18 cellular contexts compared by ENCODE assay signal in genomic region chr6:144315981-144316865, GRCh38. TPM values are rescaled to one million over a fixed set of nuclear protein-coding genes. Genes with fewer than 3 reads are reported as not detected.
DNase-seq lines count a peak whose midpoint lies in the region; ATAC-seq and TF ChIP-seq lines count a peak whose summit lies in the region.
"Had no signal": no experiment of that assay in that cellular context is flagged by ENCODE, and none has a peak within 500 bp of the region (broad histone marks: within the 10 kb centered on the region; RNA-seq: fewer than 3 reads in every experiment).

No MANE protein-coding gene starts in this region.

- H3K27me3 ChIP-seq in psoas muscle (ENCODE audit: insufficient read depth in 3 of 3, low read length in 2 of 3) = no peaks in the 10 kb centered on the region
- H3K27me3 ChIP-seq: colonic mucosa had no signal

- peaks cover 35% of the 10 kb centered on the region for H3K4me1 ChIP-seq in psoas muscle
- H3K4me1 ChIP-seq: BE2C, colonic mucosa had no signal

- peak overlapping the region; percentile 52 for H3K27ac Mint-ChIP-seq in mesothelial cell of epicardium
- H3K27ac Mint-ChIP-seq: activated naive CD8-positive, alpha-beta T cell treated with anti-CD3 and anti-CD28 coated beads, Interleukin-2, amount 10 ng/mL, durations not matched to agents 7 days and 5 days; stimulated activated memory B cell treated with anti-CD40 and anti-IgM and Interleukin-4, amounts not matched to agents 10 μg/mL and 1 μg/mL and 100 μg/mL, for 72 hours had no signal

- no peaks in the 10 kb centered on the region for H3K9me3 Mint-ChIP-seq in mesothelial cell of epicardium
- H3K9me3 Mint-ChIP-seq: activated naive CD8-positive, alpha-beta T cell treated with anti-CD3 and anti-CD28 coated beads, Interleukin-2, amount 10 ng/mL, durations not matched to agents 7 days and 5 days; stimulated activated memory B cell treated with anti-CD40 and anti-IgM and Interleukin-4, amounts not matched to agents 10 μg/mL and 1 μg/mL and 100 μg/mL, for 72 hours had no signal

- TF ChIP-seq CTCF in mesothelial cell of epicardium (IDR thresholded peaks at IDR 0.05; ENCODE audit: unreplicated experiment) (no peak), psoas muscle (IDR thresholded peaks at IDR 0.05) (no peak)

- H3K4me3 ChIP-seq in psoas muscle = no peak overlapping the region
- H3K4me3 ChIP-seq: colonic mucosa had no signal

- H3K9me3 ChIP-seq in psoas muscle = no peaks in the 10 kb centered on the region
- H3K9me3 ChIP-seq: BE2C, colonic mucosa had no signal

- no peaks in the 10 kb centered on the region for H3K27me3 Mint-ChIP-seq in mesothelial cell of epicardium (ENCODE audit: low read depth)
- H3K27me3 Mint-ChIP-seq: activated naive CD8-positive, alpha-beta T cell treated with anti-CD3 and anti-CD28 coated beads, Interleukin-2, amount 10 ng/mL, durations not matched to agents 7 days and 5 days; stimulated activated memory B cell treated with anti-CD40 and anti-IgM and Interleukin-4, amounts not matched to agents 10 μg/mL and 1 μg/mL and 100 μg/mL, for 72 hours had no signal

- DNase-seq in mesothelial cell of epicardium (ENCODE audit: low spot score in 2 of 2, unreplicated experiment in 2 of 2) (no peak), psoas muscle (no peak), SIG-M5 treated with dmso at 0.1 percent for 504 hours (lab: John Stamatoyannopoulos, UW; ENCODE audit: unreplicated experiment) (no peak), NCI-H510A treated with DMSO at 0.1 percent for 48 hours (lab: John Stamatoyannopoulos, UW) (no peak), AG08395 (ENCODE audit: low spot score) (no peak)
- DNase-seq: activated naive CD8-positive, alpha-beta T cell treated with anti-CD3 and anti-CD28 coated beads, Interleukin-2, amount 10 ng/mL, durations not matched to agents 7 days and 5 days; BE2C; colonic mucosa; GOT3; NCI-H1694; NCI-H774; posterior cingulate gyrus; stimulated activated CD4-positive, alpha-beta T cell treated with anti-CD3 and anti-CD28 coated beads, Interleukin-1b, Interleukin-23, amount 100 ng/mL, for 48 hours had no signal

- WGBS in psoas muscle, 3 donors = 86 to 92% (median 86%) methylated on average over 6 of the region's 6 CpGs

- peaks cover 41% of the 10 kb centered on the region for H3K4me1 Mint-ChIP-seq in mesothelial cell of epicardium

- H3K4me3 Mint-ChIP-seq in mesothelial cell of epicardium = no peak overlapping the region
- H3K4me3 Mint-ChIP-seq: activated naive CD8-positive, alpha-beta T cell treated with anti-CD3 and anti-CD28 coated beads, Interleukin-2, amount 10 ng/mL, durations not matched to agents 7 days and 5 days; stimulated activated memory B cell treated with anti-CD40 and anti-IgM and Interleukin-4, amounts not matched to agents 10 μg/mL and 1 μg/mL and 100 μg/mL, for 72 hours had no signal

- intact Hi-C loops in psoas muscle (cut with DNase I) = no loop called here

- ATAC-seq in GM18498 (IDR thresholded peaks at IDR 0.05; ENCODE audit: unreplicated experiment) (peak; percentile 57), GM21390 (IDR thresholded peaks at IDR 0.05; ENCODE audit: unreplicated experiment) (peak; percentile 49), HG03175 (IDR thresholded peaks at IDR 0.05; ENCODE audit: unreplicated experiment) (peak; percentile 71), psoas muscle (no peak)
- ATAC-seq: stimulated activated memory B cell treated with anti-CD40 and anti-IgM and Interleukin-4, amounts not matched to agents 10 μg/mL and 1 μg/mL and 100 μg/mL, for 72 hours had no signal

- no peaks in the 10 kb centered on the region for H3K36me3 ChIP-seq in psoas muscle (ENCODE audit: insufficient read depth in 1 of 2, low read depth in 1 of 2)
- H3K36me3 ChIP-seq: BE2C, colonic mucosa had no signal

- no peaks in the 10 kb centered on the region for H3K36me3 Mint-ChIP-seq in mesothelial cell of epicardium
- H3K36me3 Mint-ChIP-seq: stimulated activated memory B cell treated with anti-CD40 and anti-IgM and Interleukin-4, amounts not matched to agents 10 μg/mL and 1 μg/mL and 100 μg/mL, for 72 hours had no signal

- no peak overlapping the region for H3K27ac ChIP-seq in psoas muscle
- H3K27ac ChIP-seq: colonic mucosa, KMS-11 had no signal

RNA-seq across cellular contexts. Expression of gene UTRN, which starts 31.1 kb away (rescaled TPM):
- total RNA-seq in mesothelial cell of epicardium (133 to 148 TPM (median 146 TPM) in 3 replicates), psoas muscle (10 to 100 TPM; 29.1 to 64.9 (median 43.7) TPM)
- 10 to 100 TPM in 1 of 3 donors, 1 to 10 TPM in 2; 6.0 to 10.8 (median 8.6) TPM for polyA plus RNA-seq in psoas muscle

Comparison
In these comparisons a context has a peak if more than half of its experiments do, and no peak if none do; other contexts are left out.
1. ATAC-seq: peak in GM18498 (single experiment), GM21390 (single experiment) and HG03175 (single experiment); none in psoas muscle (0 of 4).